1 cellular context compared by ENCODE assay signal in genomic region chr17:38906429-38907172, GRCh38.
TF ChIP-seq lines count a peak whose summit lies in the region.

No MANE protein-coding gene starts in this region.

TF ChIP-seq in IMR-90, 13 proteins besides CTCF, POLR2A, EP300 and RAD21:
- TF ChIP-seq MAFK (IDR thresholded peaks at IDR 0.05; ENCODE audit: low read depth, low read length), result no peak
- TF ChIP-seq CHD1 (IDR thresholded peaks at IDR 0.05; ENCODE audit: low read depth, low read length), result no peak
- no peak for TF ChIP-seq USF2 (IDR thresholded peaks at IDR 0.05; ENCODE audit: low read depth, low read length)
- TF ChIP-seq CEBPB (IDR thresholded peaks at IDR 0.05; ENCODE audit: low read depth, low read length), result no peak
- TF ChIP-seq BHLHE40 (IDR thresholded peaks at IDR 0.05; ENCODE audit: low read depth, low read length), result no peak
- TF ChIP-seq FOS (IDR thresholded peaks at IDR 0.05; ENCODE audit: low read depth, low read length), result no peak
- TF ChIP-seq, protein P1, sequence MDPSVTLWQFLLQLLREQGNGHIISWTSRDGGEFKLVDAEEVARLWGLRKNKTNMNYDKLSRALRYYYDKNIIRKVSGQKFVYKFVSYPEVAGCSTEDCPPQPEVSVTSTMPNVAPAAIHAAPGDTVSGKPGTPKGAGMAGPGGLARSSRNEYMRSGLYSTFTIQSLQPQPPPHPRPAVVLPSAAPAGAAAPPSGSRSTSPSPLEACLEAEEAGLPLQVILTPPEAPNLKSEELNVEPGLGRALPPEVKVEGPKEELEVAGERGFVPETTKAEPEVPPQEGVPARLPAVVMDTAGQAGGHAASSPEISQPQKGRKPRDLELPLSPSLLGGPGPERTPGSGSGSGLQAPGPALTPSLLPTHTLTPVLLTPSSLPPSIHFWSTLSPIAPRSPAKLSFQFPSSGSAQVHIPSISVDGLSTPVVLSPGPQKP (IDR thresholded peaks at IDR 0.05; ENCODE audit: borderline replicate concordance, low read depth, low read length), result no peak
- no peak for TF ChIP-seq NFE2L2 (IDR thresholded peaks at IDR 0.05; ENCODE audit: low read depth, low read length)
- no peak for TF ChIP-seq RFX5 (IDR thresholded peaks at IDR 0.05; ENCODE audit: low read depth, low read length)
TF ChIP-seq in IMR-90: peak in this region for 0.
